ENCODE assay signal across 8 cellular contexts in the genomic region with DNA sequence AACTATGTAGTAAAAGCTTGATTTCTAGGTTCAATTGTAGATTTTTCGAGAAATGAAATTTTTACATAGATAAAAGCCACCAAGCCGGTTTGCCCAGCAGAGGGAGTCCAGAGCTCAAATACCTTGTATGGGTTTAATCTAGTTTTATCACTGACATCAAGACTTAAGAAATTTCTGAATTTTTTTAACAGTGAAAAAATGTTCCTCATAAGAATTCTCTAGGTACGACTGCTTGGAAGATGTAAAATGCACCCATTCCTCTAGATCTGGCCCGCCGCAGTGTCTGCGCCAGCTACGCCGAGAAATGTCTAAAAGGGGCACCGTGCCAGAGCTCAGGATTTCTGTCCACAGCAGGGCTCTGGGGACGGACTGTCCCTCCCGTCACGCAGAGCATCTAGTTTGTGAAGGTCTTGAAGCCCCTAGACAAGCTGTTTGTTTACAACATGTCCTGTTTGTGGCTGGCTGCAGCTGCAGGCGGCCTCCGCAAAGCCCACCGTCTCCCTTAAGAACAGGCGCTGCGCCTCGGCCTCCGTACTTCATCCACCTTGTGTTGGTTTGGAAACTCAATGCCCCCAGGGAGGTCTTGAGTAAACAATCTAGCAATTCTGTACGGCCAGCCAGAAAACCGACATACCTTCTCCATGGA. TPM values are rescaled to one million over a fixed set of nuclear protein-coding genes. Genes with fewer than 3 reads are reported as not detected.
A peak's percentile ranks its signal among the peaks of the same experiment; 100 is the strongest.
DNase-seq lines count a peak whose midpoint lies in the region; ATAC-seq, FAIRE-seq and TF ChIP-seq lines count a peak whose summit lies in the region.

No MANE protein-coding gene starts in this region.

- WGBS in upper lobe of left lung, 2 donors, result 82 to 85% methylated on average over 16 to 21 of the region's 21 CpGs

- FAIRE-seq in D721Med (lab: Jason Lieb, UNC) (no peak), astrocyte (lab: Jason Lieb, UNC) (peak; percentile 60)

- no peak for ATAC-seq in upper lobe of left lung (ENCODE audit: low FRiP score in 2 of 2)
- no peak for ATAC-seq in HG02885 (IDR thresholded peaks at IDR 0.05; ENCODE audit: poor library complexity, unreplicated experiment)

- H3K9me3 Mint-ChIP-seq in astrocyte (ENCODE audit: unreplicated experiment), result peaks cover 2% of the 10 kb centered on the region

- no peak overlapping the region for H3K4me2 ChIP-seq in astrocyte (ENCODE audit: low read length)

- no peaks in the 10 kb centered on the region for H3K4me1 ChIP-seq in astrocyte (ENCODE audit: insufficient read depth, low read length)
- H3K4me1 ChIP-seq in upper lobe of left lung, result no peaks in the 10 kb centered on the region

- H4K20me1 ChIP-seq in astrocyte (ENCODE audit: insufficient read depth, low read length), result peaks cover 25% of the 10 kb centered on the region

- H3K36me3 ChIP-seq in astrocyte (ENCODE audit: insufficient read depth, low read length), result peaks cover 20% of the 10 kb centered on the region
- peaks cover 21 to 96% (median 73%) of the 10 kb centered on the region in 4 donors for H3K36me3 ChIP-seq in upper lobe of left lung

- no peak overlapping the region for H3K4me3 Mint-ChIP-seq in astrocyte (ENCODE audit: unreplicated experiment)

- H3K9me3 ChIP-seq in astrocyte (ENCODE audit: insufficient read depth, low read depth, low read length) (no peaks in the 10 kb centered on the region), upper lobe of left lung (no peaks in the 10 kb centered on the region)

- peak; percentile 57 for TF ChIP-seq CTCF in D721Med (IDR thresholded peaks at IDR 0.05; ENCODE audit: insufficient read depth, missing control alignments)
- TF ChIP-seq CTCF in astrocyte (IDR thresholded peaks at IDR 0.05; ENCODE audit: insufficient read depth, low read depth, low read length), result peak; percentile 91
- TF ChIP-seq CTCF in upper lobe of left lung (IDR thresholded peaks at IDR 0.05), result peak in 5 of 6 experiments; percentile 41 to 67 (median 50)

- peaks cover 21% of the 10 kb centered on the region for H3K36me3 Mint-ChIP-seq in astrocyte (ENCODE audit: low read depth, unreplicated experiment)

- no peaks in the 10 kb centered on the region for H3K79me2 ChIP-seq in astrocyte (ENCODE audit: insufficient read depth, low read length)

- no peak for TF ChIP-seq EP300 in upper lobe of left lung (IDR thresholded peaks at IDR 0.05)

- H3K27ac Mint-ChIP-seq in astrocyte (ENCODE audit: unreplicated experiment), result no peak overlapping the region

- no peak overlapping the region for H3K27ac ChIP-seq in astrocyte (ENCODE audit: low read depth, low read length)
- H3K27ac ChIP-seq in upper lobe of left lung, result no peak overlapping the region

- H3K27me3 Mint-ChIP-seq in astrocyte (ENCODE audit: low read depth, unreplicated experiment), result no peaks in the 10 kb centered on the region

- no peaks in the 10 kb centered on the region for H3K27me3 ChIP-seq in astrocyte (ENCODE audit: insufficient read depth, low read length)
- H3K27me3 ChIP-seq in upper lobe of left lung, result no peaks in the 10 kb centered on the region

- TF ChIP-seq POLR2A in upper lobe of left lung (IDR thresholded peaks at IDR 0.05), result no peak

- H3K9ac ChIP-seq in astrocyte (ENCODE audit: low read length), result no peak overlapping the region

- H3K4me1 Mint-ChIP-seq in astrocyte (ENCODE audit: low read depth, unreplicated experiment), result no peaks in the 10 kb centered on the region

- DNase-seq in D721Med (ENCODE audit: insufficient read length, low spot score) (no peak), LHCN-M2 (ENCODE audit: low read depth) (peak; percentile 50), astrocyte (ENCODE audit: low read depth) (peak; percentile 30), kidney tubule cell (ENCODE audit: low spot score) (peak; percentile 35), upper lobe of left lung (no peak), NCI-H1105 treated with DMSO at 0.1 percent for 48 hours (lab: John Stamatoyannopoulos, UW) (no peak), NCI-H748 (lab: John Stamatoyannopoulos, UW; ENCODE audit: unreplicated experiment) (no peak)

- H2AFZ ChIP-seq in astrocyte (ENCODE audit: low read depth, low read length), result no peak overlapping the region

- H3K4me3 ChIP-seq in astrocyte (ENCODE audit: insufficient read depth, low read depth, low read length) (no peak overlapping the region), upper lobe of left lung (no peak overlapping the region)

RNA-seq across cellular contexts. Expression of a gene that starts 24.8 kb away (rescaled TPM):
- 25.1 and 35.6 TPM in 2 replicates for total RNA-seq in LHCN-M2 (2014; rRNA removed)
- 78.6 TPM for polyA plus RNA-seq in LHCN-M2 (2012)
- total RNA-seq in astrocyte, result 206 and 221 TPM in 2 replicates
- total RNA-seq in upper lobe of left lung, result 10 to 100 TPM; 32.5 to 64.2 (median 54.2) TPM

RNA-seq across cellular contexts. Expression of a gene that starts 33.4 kb away (rescaled TPM):
- total RNA-seq in LHCN-M2 (2014; rRNA removed), result 24.3 and 32.3 TPM in 2 replicates
- polyA plus RNA-seq in LHCN-M2 (2012), result 16.6 TPM
- total RNA-seq in astrocyte, result 33.4 and 34.9 TPM in 2 replicates
- 100 to 1,000 TPM in 1 of 6 donors, 10 to 100 TPM in 5; 15.9 to 103 (median 31.4) TPM for total RNA-seq in upper lobe of left lung

Comparison
In these comparisons a context has a peak if more than half of its experiments do, and no peak if none do; other contexts are left out.
1. DNase-seq: peak in LHCN-M2 (single experiment), astrocyte (single experiment) and kidney tubule cell (single experiment); none in D721Med (single experiment), upper lobe of left lung (0 of 2), NCI-H1105 treated with DMSO at 0.1 percent for 48 hours (single experiment) and NCI-H748 (single experiment).
2. Peak in every context shown above with its lines, with median percentiles within 50 percentile points of each other: CTCF ChIP-seq.